In genomic region chr4:145935253-145936141, GRCh38 we compare ENCODE assay signal across 8 cellular contexts. TPM values are rescaled to one million over a fixed set of nuclear protein-coding genes. Genes with fewer than 3 reads are reported as not detected.
A peak's percentile ranks its signal among the peaks of the same experiment; 100 is the strongest.
DNase-seq lines count a peak whose midpoint lies in the region; ATAC-seq and TF ChIP-seq lines count a peak whose summit lies in the region.

No MANE protein-coding gene starts in this region.

- no peak for TF ChIP-seq POLR2A in uterus (IDR thresholded peaks at IDR 0.05)

- intact Hi-C loops in uterus (cut with DNase I; ENCODE audit: low total_unique reads): loop anchor here (5.0 kb wide), 1 partner anchor 203 kb away; no protein-coding TSS in a partner anchor

- H3K4me3 ChIP-seq in endodermal cell (ENCODE audit: low read length) (peak overlapping the region; percentile 86), uterus (peak overlapping the region; percentile 71 to 89)

- peak; percentile 10 to 21 for DNase-seq in stimulated activated CD4-positive, alpha-beta T cell treated with anti-CD3 and anti-CD28 coated beads, Interleukin-2, amount 100 ng/mL, for 24 hours
- no peak for DNase-seq in stimulated activated CD4-positive, alpha-beta T cell treated with anti-CD3 and anti-CD28 coated beads, Interleukin-4, amount 100 ng/mL, for 4 hours
- peak; percentile 70 for DNase-seq in SK-N-DZ (ENCODE audit: low spot score)
- peak; percentile 77 for DNase-seq in endodermal cell
- DNase-seq in mucosa of gallbladder (ENCODE audit: low spot score): peak; percentile 19
- DNase-seq in uterus: peak; percentile 33 to 36

- H3K9me3 Mint-ChIP-seq in endodermal cell: no peaks in the 10 kb centered on the region

- H3K4me1 Mint-ChIP-seq in endodermal cell: peaks cover 33% of the 10 kb centered on the region

- peak overlapping the region; percentile 84 for H3K9ac ChIP-seq in endodermal cell (ENCODE audit: extremely low read depth, low read length, poor library complexity, severe bottlenecking)

- no peaks in the 10 kb centered on the region for H3K4me1 ChIP-seq in endodermal cell (ENCODE audit: control insufficient read depth, insufficient read depth, low read length)
- H3K4me1 ChIP-seq in uterus: peaks cover 0 to 4% of the 10 kb centered on the region in 2 donors

- TF ChIP-seq CTCF in endodermal cell (conservative IDR thresholded peaks at IDR 0.05) (no peak), uterus (IDR thresholded peaks at IDR 0.05) (no peak)

- H3K27ac ChIP-seq in endodermal cell (ENCODE audit: low read depth, low read length) (peak overlapping the region; percentile 91), uterus (peak overlapping the region; percentile 98 to 99)

- H3K27me3 ChIP-seq in endodermal cell (ENCODE audit: control insufficient read depth, insufficient read depth, low read length, poor library complexity, severe bottlenecking) (no peaks in the 10 kb centered on the region), uterus (no peaks in the 10 kb centered on the region)

- WGBS in endodermal cell (ENCODE audit: insufficient coverage in 1 of 2, insufficient read length in 1 of 2), 2 experiments: 5 to 8% methylated on average over 7 to 17 of the region's 18 CpGs

- H3K36me3 ChIP-seq in endodermal cell (ENCODE audit: control insufficient read depth, insufficient read depth, low read length) (peaks cover 10% of the 10 kb centered on the region), uterus (no peaks in the 10 kb centered on the region)

- H3K27ac Mint-ChIP-seq in endodermal cell: peak overlapping the region; percentile 95

- H3K9me3 ChIP-seq in endodermal cell (ENCODE audit: control insufficient read depth, low read length) (no peaks in the 10 kb centered on the region), uterus (no peaks in the 10 kb centered on the region)

- ATAC-seq in HG02759 (IDR thresholded peaks at IDR 0.05; ENCODE audit: unreplicated experiment) (peak; percentile 33), GM18868 (IDR thresholded peaks at IDR 0.05; ENCODE audit: unreplicated experiment) (no peak)

- H3K27me3 Mint-ChIP-seq in endodermal cell (ENCODE audit: insufficient read depth): peaks cover 5% of the 10 kb centered on the region

- peak overlapping the region; percentile 91 for H3K4me3 Mint-ChIP-seq in endodermal cell

- peaks cover 4% of the 10 kb centered on the region for H3K36me3 Mint-ChIP-seq in endodermal cell (ENCODE audit: low read depth)

RNA-seq across cellular contexts. Expression of gene ZNF827, which starts 3.1 kb away (rescaled TPM):
- 2.4 and 2.6 TPM in 2 replicates for polyA plus RNA-seq in SK-N-DZ (2014; cell fraction: cytosol; rRNA removed)
- polyA plus RNA-seq in SK-N-DZ (2014; cell fraction: nucleus; rRNA removed): 6.4 and 15.0 TPM in 2 replicates
- total RNA-seq in endodermal cell (10 to 100 TPM; 33.0 to 34.9 TPM), mucosa of gallbladder (20.3 TPM), uterus (10 to 100 TPM in 2 of 4 donors, 1 to 10 TPM in 2; 2.9 to 33.1 (median 14.2) TPM)
- 22.4 TPM for polyA plus RNA-seq in endodermal cell (2013, experiment 1 of 2)
- polyA plus RNA-seq in endodermal cell (2013, experiment 2 of 2): 21.8 TPM

Comparison
In these comparisons a context has a peak if more than half of its experiments do, and no peak if none do; other contexts are left out.
1. DNase-seq: peak in stimulated activated CD4-positive, alpha-beta T cell treated with anti-CD3 and anti-CD28 coated beads, Interleukin-2, amount 100 ng/mL, for 24 hours (2 of 2), SK-N-DZ (single experiment), endodermal cell (single experiment), mucosa of gallbladder (single experiment) and uterus (2 of 2); none in stimulated activated CD4-positive, alpha-beta T cell treated with anti-CD3 and anti-CD28 coated beads, Interleukin-4, amount 100 ng/mL, for 4 hours (0 of 2).